Comparison of ENCODE assay signal across 14 cellular contexts in the genomic region with DNA sequence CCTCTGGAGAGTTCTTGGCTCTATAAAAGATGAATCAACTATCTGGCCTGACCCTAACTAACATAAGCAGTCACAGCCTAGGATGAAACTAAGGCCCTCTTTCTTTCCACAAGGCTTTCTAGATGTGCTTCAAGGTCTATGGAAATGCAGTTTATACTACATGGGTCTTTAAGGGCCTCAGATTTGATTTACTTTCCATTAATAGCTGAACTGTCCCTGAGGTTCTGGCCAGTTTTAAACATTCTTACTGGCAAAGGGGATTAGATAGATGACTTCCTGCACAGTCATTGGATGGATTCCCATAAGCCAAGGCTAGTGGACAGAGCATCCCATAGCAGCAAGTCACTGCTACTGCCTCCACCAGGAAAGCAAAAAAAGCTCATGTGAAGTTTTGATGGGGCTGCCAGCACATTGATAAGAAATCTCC. TPM values are rescaled to one million over a fixed set of nuclear protein-coding genes. Genes with fewer than 3 reads are reported as not detected.
DNase-seq lines count a peak whose midpoint lies in the region; ATAC-seq and TF ChIP-seq lines count a peak whose summit lies in the region.
"Had no signal": no experiment of that assay in that cellular context is flagged by ENCODE, and none has a peak within 500 bp of the region (broad histone marks: within the 10 kb centered on the region; RNA-seq: fewer than 3 reads in every experiment).

No MANE protein-coding gene starts in this region.

- intact Hi-C loops in mucosa of descending colon (cut with DNase I, micrococcal nuclease): no loop called here

- no peak overlapping the region for H3K4me3 Mint-ChIP-seq in endodermal cell
- H3K4me3 Mint-ChIP-seq: activated naive CD4-positive, alpha-beta T cell treated with anti-CD3 and anti-CD28 coated beads, Interleukin-2, amount 50 U/mL, for 24 hours had no signal

- no peaks in the 10 kb centered on the region for H3K36me3 ChIP-seq in endodermal cell (ENCODE audit: control insufficient read depth, insufficient read depth, low read length)
- no peaks in the 10 kb centered on the region for H3K36me3 ChIP-seq in muscle layer of duodenum (ENCODE audit: control insufficient read depth in 1 of 2, insufficient read depth in 2 of 2, low read length in 2 of 2)
- H3K36me3 ChIP-seq in mucosa of descending colon (ENCODE audit: low read depth): no peaks in the 10 kb centered on the region

- no peaks in the 10 kb centered on the region for H3K36me3 Mint-ChIP-seq in endodermal cell (ENCODE audit: low read depth)
- H3K36me3 Mint-ChIP-seq: activated naive CD4-positive, alpha-beta T cell treated with anti-CD3 and anti-CD28 coated beads, Interleukin-2, amount 50 U/mL, for 24 hours had no signal

- H3K27ac Mint-ChIP-seq in endodermal cell: no peak overlapping the region

- no peak for ATAC-seq in mucosa of descending colon

- no peaks in the 10 kb centered on the region for H3K4me1 ChIP-seq in endodermal cell (ENCODE audit: control insufficient read depth, insufficient read depth, low read length)
- H3K4me1 ChIP-seq in muscle layer of duodenum (ENCODE audit: control insufficient read depth in 1 of 2, insufficient read depth in 2 of 2, low read length in 2 of 2): peaks cover 19 to 63% of the 10 kb centered on the region in 2 donors
- H3K4me1 ChIP-seq in mucosa of descending colon (ENCODE audit: low read depth): peaks cover 9% of the 10 kb centered on the region

- H3K9me3 ChIP-seq in endodermal cell (ENCODE audit: control insufficient read depth, low read length) (no peaks in the 10 kb centered on the region), muscle layer of duodenum (ENCODE audit: control insufficient read depth in 1 of 2, low read length in 2 of 2) (no peaks in the 10 kb centered on the region), mucosa of descending colon (no peaks in the 10 kb centered on the region)

- peaks cover 12% of the 10 kb centered on the region for H3K4me1 Mint-ChIP-seq in endodermal cell

- no peak overlapping the region for H3K4me3 ChIP-seq in endodermal cell (ENCODE audit: low read length)
- no peak overlapping the region for H3K4me3 ChIP-seq in muscle layer of duodenum (ENCODE audit: low read depth in 1 of 2, low read length in 2 of 2)
- no peak overlapping the region for H3K4me3 ChIP-seq in mucosa of descending colon

- peaks cover 44% of the 10 kb centered on the region for H3K27me3 Mint-ChIP-seq in endodermal cell (ENCODE audit: insufficient read depth)
- H3K27me3 Mint-ChIP-seq: activated naive CD4-positive, alpha-beta T cell treated with anti-CD3 and anti-CD28 coated beads, Interleukin-2, amount 50 U/mL, for 24 hours had no signal

- H3K27me3 ChIP-seq in endodermal cell (ENCODE audit: control insufficient read depth, insufficient read depth, low read length, poor library complexity, severe bottlenecking) (no peaks in the 10 kb centered on the region), muscle layer of duodenum (ENCODE audit: low read depth, low read length) (no peaks in the 10 kb centered on the region)

- H3K9me3 Mint-ChIP-seq in endodermal cell: no peaks in the 10 kb centered on the region
- H3K9me3 Mint-ChIP-seq: activated naive CD4-positive, alpha-beta T cell treated with anti-CD3 and anti-CD28 coated beads, Interleukin-2, amount 50 U/mL, for 24 hours had no signal

- DNase-seq in A172 (ENCODE audit: low spot score): peak; percentile 88
- DNase-seq in HCEC 1CT: peak; percentile 85
- no peak for DNase-seq in endodermal cell
- DNase-seq in mucosa of descending colon: no peak
- no peak for DNase-seq in cerebellar cortex (ENCODE audit: low spot score)
- DNase-seq in activated T-cell treated with anti-CD3 and anti-CD28 coated beads, Interleukin-2, amount 50 U/mL, for 48 hours: no peak
- no peak for DNase-seq in GDM1 (lab: John Stamatoyannopoulos, UW)
- DNase-seq: activated CD4-positive, alpha-beta T cell treated with anti-CD3 and anti-CD28 coated beads for 1 hour; MM.1S; NCI-H510A treated with DMSO at 0.1 percent for 48 hours; SHP77 had no signal

- no peak overlapping the region for H3K9ac ChIP-seq in endodermal cell (ENCODE audit: extremely low read depth, low read length, poor library complexity, severe bottlenecking)

- peak; percentile 19 for TF ChIP-seq CTCF in endodermal cell (conservative IDR thresholded peaks at IDR 0.05)
- no peak for TF ChIP-seq CTCF in mucosa of descending colon (IDR thresholded peaks at IDR 0.05)

- H3K27ac ChIP-seq in endodermal cell (ENCODE audit: low read depth, low read length) (no peak overlapping the region), muscle layer of duodenum (ENCODE audit: low read length) (peak overlapping the region; percentile 59)
- H3K27ac ChIP-seq: C4-2B had no signal

RNA-seq across cellular contexts. Expression of gene LCLAT1, which starts 38.1 kb away (rescaled TPM):
- 19.0 and 27.7 TPM in 2 replicates for total RNA-seq in A172 (2014; rRNA removed; shearing (Covaris generic))
- total RNA-seq in endodermal cell (10 to 100 TPM; 30.2 to 34.2 TPM), mucosa of descending colon (10 to 100 TPM; 18.1 to 27.1 (median 22.2) TPM)
- polyA plus RNA-seq in endodermal cell (2013, experiment 1 of 2): 11.5 TPM
- 11.3 TPM for polyA plus RNA-seq in endodermal cell (2013, experiment 2 of 2)

Comparison
In these comparisons a context has a peak if more than half of its experiments do, and no peak if none do; other contexts are left out.
1. DNase-seq: peak in A172 (single experiment) and HCEC 1CT (single experiment); none in endodermal cell (single experiment), mucosa of descending colon (0 of 3), cerebellar cortex (single experiment), activated T-cell treated with anti-CD3 and anti-CD28 coated beads, Interleukin-2, amount 50 U/mL, for 48 hours (0 of 2) and GDM1 (single experiment).